In genomic region chr7:41956712-41957111, GRCh38 we compare ENCODE assay signal across 17 cellular contexts.
DNase-seq lines count a peak whose midpoint lies in the region; TF ChIP-seq lines count a peak whose summit lies in the region.
"Had no signal": no experiment of that assay in that cellular context is flagged by ENCODE, and none has a peak within 500 bp of the region (broad histone marks: within the 10 kb centered on the region; RNA-seq: fewer than 3 reads in every experiment).

No MANE protein-coding gene starts in this region.

- no peak overlapping the region for H2BK120ac ChIP-seq in mesendoderm (ENCODE audit: low read depth, low read length)

- H3K27me3 ChIP-seq in H7 (ENCODE audit: control insufficient read depth, insufficient read depth, low read length) (no peaks in the 10 kb centered on the region), mammary epithelial cell (ENCODE audit: insufficient read depth, low read length) (no peaks in the 10 kb centered on the region), mesendoderm (ENCODE audit: insufficient read depth, low read length, poor library complexity) (no peaks in the 10 kb centered on the region), thyroid gland (no peaks in the 10 kb centered on the region)
- H3K27me3 ChIP-seq in CD4-positive, alpha-beta memory T cell (ENCODE audit: insufficient read depth, low read length): no peaks in the 10 kb centered on the region
- H3K27me3 ChIP-seq: BE2C had no signal

- H3K27me3 Mint-ChIP-seq in CD4-positive, alpha-beta memory T cell: peaks cover 9 to 30% of the 10 kb centered on the region in 2 donors
- peaks cover 23% of the 10 kb centered on the region for H3K27me3 Mint-ChIP-seq in activated CD4-positive, alpha-beta T cell treated with anti-CD3 and anti-CD28 coated beads, Interleukin-2, amount 10 ng/mL, durations not matched to agents 7 days and 5 days

- WGBS in mammary epithelial cell (ENCODE audit: low coverage, missing lambda C conversion rate): 33% methylated on average over 10 of the region's 10 CpGs
- WGBS in mesendoderm (ENCODE audit: extremely low coverage, insufficient coverage, low lambda C conversion rate): no CpG with 5 or more reads among the region's 10 CpGs
- 33 to 43% methylated on average over 10 of the region's 10 CpGs for WGBS in thyroid gland, 2 donors

- H2AK5ac ChIP-seq in mesendoderm (ENCODE audit: low read length): no peak overlapping the region

- no peaks in the 10 kb centered on the region for H3K4me1 Mint-ChIP-seq in CD4-positive, alpha-beta memory T cell
- no peaks in the 10 kb centered on the region for H3K4me1 Mint-ChIP-seq in activated CD4-positive, alpha-beta T cell treated with anti-CD3 and anti-CD28 coated beads, Interleukin-2, amount 10 ng/mL, durations not matched to agents 7 days and 5 days
- H3K4me1 Mint-ChIP-seq: stimulated activated naive CD8-positive, alpha-beta T cell treated with anti-CD3 and anti-CD28 coated beads, Interleukin-15, amount 100 ng/mL, for 72 hours had no signal

- peak overlapping the region; percentile 27 for H3K56ac ChIP-seq in mesendoderm (ENCODE audit: low read length)

- H3K4me3 Mint-ChIP-seq in CD4-positive, alpha-beta memory T cell: no peak overlapping the region
- no peak overlapping the region for H3K4me3 Mint-ChIP-seq in activated CD4-positive, alpha-beta T cell treated with anti-CD3 and anti-CD28 coated beads, Interleukin-2, amount 10 ng/mL, durations not matched to agents 7 days and 5 days
- H3K4me3 Mint-ChIP-seq: stimulated activated naive CD8-positive, alpha-beta T cell treated with anti-CD3 and anti-CD28 coated beads, Interleukin-15, amount 100 ng/mL, for 72 hours had no signal

- H3K23ac ChIP-seq in mesendoderm (ENCODE audit: low read length): no peak overlapping the region

- H3K36me3 ChIP-seq in H7 (replicated peaks; ENCODE audit: control insufficient read depth, insufficient read depth, low read length) (no peaks in the 10 kb centered on the region), mammary epithelial cell (ENCODE audit: insufficient read depth, low read length) (no peaks in the 10 kb centered on the region), mesendoderm (ENCODE audit: control insufficient read depth, insufficient read depth, low read length) (no peaks in the 10 kb centered on the region), thyroid gland (no peaks in the 10 kb centered on the region)
- no peaks in the 10 kb centered on the region for H3K36me3 ChIP-seq in CD4-positive, alpha-beta memory T cell (ENCODE audit: insufficient read depth, low read length)
- H3K36me3 ChIP-seq: BE2C had no signal

- peaks cover 0 to 3% (median 0%) of the 10 kb centered on the region in 8 donors for H3K9me3 Mint-ChIP-seq in CD4-positive, alpha-beta memory T cell
- H3K9me3 Mint-ChIP-seq in activated CD4-positive, alpha-beta T cell treated with anti-CD3 and anti-CD28 coated beads, Interleukin-2, amount 10 ng/mL, durations not matched to agents 7 days and 5 days: no peaks in the 10 kb centered on the region
- H3K9me3 Mint-ChIP-seq: nephron progenitor cell; stimulated activated naive CD8-positive, alpha-beta T cell treated with anti-CD3 and anti-CD28 coated beads, Interleukin-15, amount 100 ng/mL, for 72 hours had no signal

- no peaks in the 10 kb centered on the region for H3K79me1 ChIP-seq in mesendoderm (ENCODE audit: low read length)

- H3K9ac ChIP-seq in mammary epithelial cell (ENCODE audit: insufficient read depth, low read length): no peak overlapping the region
- H3K9ac ChIP-seq in mesendoderm (ENCODE audit: low read length): no peak overlapping the region

- H3K9me3 ChIP-seq in mammary epithelial cell (replicated peaks; ENCODE audit: insufficient read depth, low read length) (no peaks in the 10 kb centered on the region), thyroid gland (no peaks in the 10 kb centered on the region)
- no peaks in the 10 kb centered on the region for H3K9me3 ChIP-seq in CD4-positive, alpha-beta memory T cell (ENCODE audit: control insufficient read depth in 1 of 2, low read length in 2 of 2)
- H3K9me3 ChIP-seq: BE2C had no signal

- CTCF ChIA-PET in mammary epithelial cell (lab: Charles Lee; ENCODE audit: low non-redundant PET): interaction anchor here (0.6 kb wide), 1 partner anchor 56 kb away, joined by 3 read pairs; no protein-coding TSS in a partner anchor
- CTCF ChIA-PET in CD4-positive, alpha-beta memory T cell (lab: Charles Lee; ENCODE audit: partially characterized antibody): interaction anchor here (7.9 kb wide), 1 partner anchor 16 kb away, joined by 30 read pairs; no protein-coding TSS in a partner anchor
- CTCF ChIA-PET in activated CD4-positive, alpha-beta T cell treated with anti-CD3 and anti-CD28 coated beads, Interleukin-2, amount 10 ng/mL, durations not matched to agents 7 days and 5 days (lab: Charles Lee): interaction anchor here (2.3 kb wide), 1 partner anchor 13 kb away, joined by 7 read pairs; no protein-coding TSS in a partner anchor

- H4K20me1 ChIP-seq in mammary epithelial cell (ENCODE audit: insufficient read depth, low read length): no peaks in the 10 kb centered on the region

- H3K27ac ChIP-seq in mammary epithelial cell (ENCODE audit: insufficient read depth, low read depth, low read length) (no peak overlapping the region), mesendoderm (ENCODE audit: low read depth, low read length) (no peak overlapping the region), thyroid gland (no peak overlapping the region)
- H3K27ac ChIP-seq in CD4-positive, alpha-beta memory T cell (ENCODE audit: low read depth, low read length): no peak overlapping the region

- intact Hi-C loops in mammary epithelial cell (cut with micrococcal nuclease) (no loop called here), thyroid gland (cut with DNase I) (no loop called here)
- intact Hi-C loops in CD4-positive, alpha-beta memory T cell (cut with micrococcal nuclease): no loop called here

- TF ChIP-seq CTCF in mammary epithelial cell (conservative IDR thresholded peaks at IDR 0.05 in 1 of 2, IDR thresholded peaks at IDR 0.05 in 1 of 2; ENCODE audit: extremely low read depth in 1 of 2, insufficient read depth in 1 of 2, low read depth in 1 of 2, low read length in 2 of 2): no peak
- TF ChIP-seq CTCF in thyroid gland (IDR thresholded peaks at IDR 0.05): no peak

- H3K4ac ChIP-seq in mesendoderm (ENCODE audit: low read depth, low read length): no peak overlapping the region

- no TSS peak for BruUV-seq in mammary epithelial cell (replicated peaks; lab: Mats Ljungman, UMichigan)

- no peak for TF ChIP-seq POLR2A in thyroid gland (IDR thresholded peaks at IDR 0.05)

- dilution Hi-C loops in mammary epithelial cell (cut with HindIII; ENCODE audit: low sequenced_read_pairs): no loop called here

- H2AFZ ChIP-seq in mammary epithelial cell (ENCODE audit: low read depth, low read length): no peak overlapping the region

- H3K79me2 ChIP-seq in mammary epithelial cell (ENCODE audit: insufficient read depth, low read length): no peaks in the 10 kb centered on the region
- H3K79me2 ChIP-seq in mesendoderm (ENCODE audit: control insufficient read depth, insufficient read depth, low read length): no peaks in the 10 kb centered on the region

- no peak overlapping the region for H3K27ac Mint-ChIP-seq in CD4-positive, alpha-beta memory T cell
- no peak overlapping the region for H3K27ac Mint-ChIP-seq in activated CD4-positive, alpha-beta T cell treated with anti-CD3 and anti-CD28 coated beads, Interleukin-2, amount 10 ng/mL, durations not matched to agents 7 days and 5 days
- H3K27ac Mint-ChIP-seq: stimulated activated naive CD8-positive, alpha-beta T cell treated with anti-CD3 and anti-CD28 coated beads, Interleukin-15, amount 100 ng/mL, for 72 hours had no signal

- in situ Hi-C loops in mammary epithelial cell (cut with MboI; ENCODE audit: low sequenced_read_pairs in 2 of 2): loop anchor here in 1 of 2 donors (25.0 kb wide), 1 partner anchor 606 kb away; no protein-coding TSS in a partner anchor

- H3K18ac ChIP-seq in mesendoderm (ENCODE audit: low read length): no peak overlapping the region

- POLR2A ChIA-PET in CD4-positive, alpha-beta memory T cell (lab: Charles Lee; ENCODE audit: partially characterized antibody): no interaction called here
- POLR2A ChIA-PET in activated CD4-positive, alpha-beta T cell treated with anti-CD3 and anti-CD28 coated beads, Interleukin-2, amount 10 ng/mL, durations not matched to agents 7 days and 5 days (lab: Charles Lee): no interaction called here

- H4K5ac ChIP-seq in mesendoderm (ENCODE audit: low read length): no peak overlapping the region

- no peak overlapping the region for H4K8ac ChIP-seq in mesendoderm (ENCODE audit: low read depth, low read length)

- DNase-seq in H7 (peak; percentile 26), mammary epithelial cell (no peak), mesendoderm (no peak), thyroid gland (peak; percentile 64 to 66), NCI-H510A (lab: John Stamatoyannopoulos, UW) (no peak)
- no peak for DNase-seq in CD4-positive, alpha-beta memory T cell
- DNase-seq in activated CD4-positive, alpha-beta T cell treated with anti-CD3 and anti-CD28 coated beads, Interleukin-2, amount 10 ng/mL, durations not matched to agents 7 days and 5 days: no peak
- DNase-seq: activated CD4-positive, alpha-beta T cell treated with anti-CD3 and anti-CD28 coated beads for 1 hour; activated CD8-positive, alpha-beta memory T cell treated with anti-CD3 and anti-CD28 coated beads, Interleukin-2, amount 50 U/mL, for 4 hours; activated naive CD4-positive, alpha-beta T cell treated with Interleukin-2 at 50 U/mL for 16 hours; BE2C; cortex of kidney; KG1; NCI-H2081 treated with DMSO at 0.1 percent for 48 hours; nephron progenitor cell; stimulated activated naive CD8-positive, alpha-beta T cell treated with anti-CD3 and anti-CD28 coated beads, Interleukin-15, amount 100 ng/mL, for 72 hours; T-helper 9 cell had no signal

- peaks cover 16% of the 10 kb centered on the region for H3K4me1 ChIP-seq in mammary epithelial cell (ENCODE audit: insufficient read depth, low read length)
- peaks cover 9% of the 10 kb centered on the region for H3K4me1 ChIP-seq in mesendoderm (ENCODE audit: control insufficient read depth, low read depth, low read length)
- H3K4me1 ChIP-seq in thyroid gland: peaks cover 25 to 37% of the 10 kb centered on the region in 2 donors
- H3K4me1 ChIP-seq in CD4-positive, alpha-beta memory T cell (ENCODE audit: insufficient read depth, low read length): no peaks in the 10 kb centered on the region
- H3K4me1 ChIP-seq: BE2C had no signal

- H3K4me3 ChIP-seq in H7 (ENCODE audit: insufficient read depth, low read depth, low read length): no peak overlapping the region
- H3K4me3 ChIP-seq in mammary epithelial cell (replicated peaks in 1 of 3; ENCODE audit: insufficient read depth in 1 of 3, low read depth in 2 of 3, low read length in 3 of 3): no peak overlapping the region
- H3K4me3 ChIP-seq in mesendoderm (ENCODE audit: low read length): no peak overlapping the region
- H3K4me3 ChIP-seq in thyroid gland (replicated peaks in 1 of 3): no peak overlapping the region
- H3K4me3 ChIP-seq in CD4-positive, alpha-beta memory T cell (ENCODE audit: low read length in 2 of 2): no peak overlapping the region

- H3K4me2 ChIP-seq in mammary epithelial cell (ENCODE audit: insufficient read depth, low read depth, low read length): peak overlapping the region; percentile 17
- H3K4me2 ChIP-seq in mesendoderm (ENCODE audit: low read length): no peak overlapping the region

- no peak overlapping the region for H2BK15ac ChIP-seq in mesendoderm (replicated peaks; ENCODE audit: low read depth)

- H2BK5ac ChIP-seq in mesendoderm (ENCODE audit: low read length): no peak overlapping the region

- no peaks in the 10 kb centered on the region for H3K36me3 Mint-ChIP-seq in CD4-positive, alpha-beta memory T cell
- H3K36me3 Mint-ChIP-seq in activated CD4-positive, alpha-beta T cell treated with anti-CD3 and anti-CD28 coated beads, Interleukin-2, amount 10 ng/mL, durations not matched to agents 7 days and 5 days (ENCODE audit: low read depth): no peaks in the 10 kb centered on the region

Comparison
In these comparisons a context has a peak if more than half of its experiments do, and no peak if none do; other contexts are left out.
1. DNase-seq: peak in H7 (single experiment) and thyroid gland (2 of 2); none in mammary epithelial cell (single experiment), mesendoderm (single experiment), CD4-positive, alpha-beta memory T cell (0 of 5), NCI-H510A (single experiment) and activated CD4-positive, alpha-beta T cell treated with anti-CD3 and anti-CD28 coated beads, Interleukin-2, amount 10 ng/mL, durations not matched to agents 7 days and 5 days (single experiment).